Comparison of ENCODE assay signal across 24 cellular contexts in the genomic region with DNA sequence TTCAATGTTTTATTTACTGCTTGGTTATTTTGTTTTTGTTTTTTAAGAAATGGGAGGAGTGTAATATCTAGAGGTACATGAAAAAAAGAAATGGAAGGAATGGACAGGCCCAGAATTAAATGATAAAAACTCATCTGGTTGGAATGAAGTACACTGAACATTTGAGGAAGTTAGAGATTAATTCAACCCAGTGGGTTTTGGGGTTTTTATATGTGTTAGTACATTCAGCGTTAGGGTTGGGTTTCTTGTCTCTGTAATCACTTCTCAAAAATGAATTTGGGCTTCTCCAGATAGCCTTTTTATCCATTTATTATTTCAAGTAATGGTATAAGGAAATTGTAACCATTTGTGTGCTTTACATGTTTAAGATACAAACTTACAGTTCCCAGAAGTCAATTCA. TPM values are rescaled to one million over a fixed set of nuclear protein-coding genes. Genes with fewer than 3 reads are reported as not detected.
DNase-seq lines count a peak whose midpoint lies in the region; ATAC-seq and TF ChIP-seq lines count a peak whose summit lies in the region.
"Had no signal": no experiment of that assay in that cellular context is flagged by ENCODE, and none has a peak within 500 bp of the region (broad histone marks: within the 10 kb centered on the region; RNA-seq: fewer than 3 reads in every experiment).

No MANE protein-coding gene starts in this region.

- no peaks in the 10 kb centered on the region for H3K36me3 ChIP-seq in transverse colon

- peaks cover 42% of the 10 kb centered on the region for H3K4me1 Mint-ChIP-seq in activated T-cell treated with anti-CD3 and anti-CD28 coated beads, Interleukin-2, amount 50 U/mL, for 24 hours (ENCODE audit: low read depth)
- peaks cover 41% of the 10 kb centered on the region for H3K4me1 Mint-ChIP-seq in activated naive CD8-positive, alpha-beta T cell treated with anti-CD3 and anti-CD28 coated beads for 36 hours
- peaks cover 24% of the 10 kb centered on the region for H3K4me1 Mint-ChIP-seq in stimulated activated effector memory CD8-positive, alpha-beta T cell treated with anti-CD3 and anti-CD28 coated beads, Interleukin-12 subunit alpha, Interleukin-12 subunit beta, amount 100 ng/mL, for 72 hours

- no peak overlapping the region for H3K4me3 ChIP-seq in transverse colon
- H3K4me3 ChIP-seq: left lung, upper lobe of left lung had no signal

- H3K9me3 ChIP-seq in transverse colon, result no peaks in the 10 kb centered on the region
- H3K9me3 ChIP-seq: left lung, upper lobe of left lung had no signal

- H3K4me3 Mint-ChIP-seq in activated T-cell treated with anti-CD3 and anti-CD28 coated beads, Interleukin-2, amount 50 U/mL, for 24 hours, result no peak overlapping the region
- H3K4me3 Mint-ChIP-seq in activated naive CD8-positive, alpha-beta T cell treated with anti-CD3 and anti-CD28 coated beads for 36 hours, result no peak overlapping the region
- H3K4me3 Mint-ChIP-seq in stimulated activated effector memory CD8-positive, alpha-beta T cell treated with anti-CD3 and anti-CD28 coated beads, Interleukin-12 subunit alpha, Interleukin-12 subunit beta, amount 100 ng/mL, for 72 hours, result no peak overlapping the region

- H3K9me3 Mint-ChIP-seq in activated T-cell treated with anti-CD3 and anti-CD28 coated beads, Interleukin-2, amount 50 U/mL, for 24 hours, result no peaks in the 10 kb centered on the region
- peaks cover 4% of the 10 kb centered on the region for H3K9me3 Mint-ChIP-seq in activated naive CD8-positive, alpha-beta T cell treated with anti-CD3 and anti-CD28 coated beads for 36 hours
- no peaks in the 10 kb centered on the region for H3K9me3 Mint-ChIP-seq in stimulated activated effector memory CD8-positive, alpha-beta T cell treated with anti-CD3 and anti-CD28 coated beads, Interleukin-12 subunit alpha, Interleukin-12 subunit beta, amount 100 ng/mL, for 72 hours

- peaks cover 39% of the 10 kb centered on the region for H3K36me3 Mint-ChIP-seq in activated T-cell treated with anti-CD3 and anti-CD28 coated beads, Interleukin-2, amount 50 U/mL, for 24 hours (ENCODE audit: low read depth)
- H3K36me3 Mint-ChIP-seq in activated naive CD8-positive, alpha-beta T cell treated with anti-CD3 and anti-CD28 coated beads for 36 hours, result peaks cover 13% of the 10 kb centered on the region
- H3K36me3 Mint-ChIP-seq in stimulated activated effector memory CD8-positive, alpha-beta T cell treated with anti-CD3 and anti-CD28 coated beads, Interleukin-12 subunit alpha, Interleukin-12 subunit beta, amount 100 ng/mL, for 72 hours, result peaks cover 60% of the 10 kb centered on the region

- peak overlapping the region; percentile 74 for H3K27ac Mint-ChIP-seq in activated T-cell treated with anti-CD3 and anti-CD28 coated beads, Interleukin-2, amount 50 U/mL, for 24 hours
- peak overlapping the region; percentile 54 for H3K27ac Mint-ChIP-seq in activated naive CD8-positive, alpha-beta T cell treated with anti-CD3 and anti-CD28 coated beads for 36 hours
- peak overlapping the region; percentile 69 for H3K27ac Mint-ChIP-seq in stimulated activated effector memory CD8-positive, alpha-beta T cell treated with anti-CD3 and anti-CD28 coated beads, Interleukin-12 subunit alpha, Interleukin-12 subunit beta, amount 100 ng/mL, for 72 hours

- no peak for DNase-seq in activated T-cell treated with anti-CD3 and anti-CD28 coated beads, Interleukin-2, amount 50 U/mL, for 24 hours
- DNase-seq in activated T-cell treated with anti-CD3 and anti-CD28 coated beads for 4 hours (no peak), OCI-M1 (lab: John Stamatoyannopoulos, UW) (peak; percentile 67), SKM-1 (lab: John Stamatoyannopoulos, UW; ENCODE audit: unreplicated experiment) (no peak), transverse colon (no peak), DMS79 (lab: John Stamatoyannopoulos, UW) (no peak)
- no peak for DNase-seq in activated naive CD8-positive, alpha-beta T cell treated with anti-CD3 and anti-CD28 coated beads for 36 hours
- DNase-seq in stimulated activated effector memory CD8-positive, alpha-beta T cell treated with anti-CD3 and anti-CD28 coated beads, Interleukin-12 subunit alpha, Interleukin-12 subunit beta, amount 100 ng/mL, for 72 hours (ENCODE audit: low spot score in 2 of 2), result no peak
- DNase-seq: activated CD4-positive, alpha-beta T cell treated with anti-CD3 and anti-CD28 coated beads for 1 hour; activated gamma-delta T cell; aorta; C1 segment of cervical spinal cord; caudate nucleus; DMS 273 treated with DMSO at 0.1 percent for 48 hours; foreskin fibroblast; left lung; NCI-H1436; NCI-H510A; right cardiac atrium; stimulated activated CD4-positive, alpha-beta T cell treated with anti-CD3 and anti-CD28 coated beads, Interleukin-12 subunit alpha, Interleukin-12 subunit beta, amount 100 ng/mL, for 4 hours; stimulated activated CD4-positive, alpha-beta T cell treated with anti-CD3 and anti-CD28 coated beads, Interleukin-4, amount 100 ng/mL, for 4 hours; upper lobe of left lung had no signal

- no peak for ATAC-seq in stimulated activated effector memory CD8-positive, alpha-beta T cell treated with anti-CD3 and anti-CD28 coated beads, Interleukin-12 subunit alpha, Interleukin-12 subunit beta, amount 100 ng/mL, for 72 hours
- ATAC-seq: left lung had no signal

- no peaks in the 10 kb centered on the region for H3K27me3 Mint-ChIP-seq in activated T-cell treated with anti-CD3 and anti-CD28 coated beads, Interleukin-2, amount 50 U/mL, for 24 hours
- H3K27me3 Mint-ChIP-seq in activated naive CD8-positive, alpha-beta T cell treated with anti-CD3 and anti-CD28 coated beads for 36 hours, result no peaks in the 10 kb centered on the region

- H3K27me3 ChIP-seq in transverse colon, result no peaks in the 10 kb centered on the region
- H3K27me3 ChIP-seq: left lung, upper lobe of left lung had no signal

- intact Hi-C loops in transverse colon (cut with DNase I; ENCODE audit: low total_unique reads), result no loop called here

- no peak overlapping the region for H3K27ac ChIP-seq in transverse colon
- H3K27ac ChIP-seq: HL-60, left lung, parathyroid adenoma, upper lobe of left lung had no signal

- no peak for TF ChIP-seq POLR2A in transverse colon (IDR thresholded peaks at IDR 0.05)

- no peak for TF ChIP-seq CTCF in transverse colon (IDR thresholded peaks at IDR 0.05)

- TF ChIP-seq EP300 in transverse colon (IDR thresholded peaks at IDR 0.05; ENCODE audit: low read depth), result no peak

- WGBS in transverse colon (ENCODE audit: low coverage in 1 of 2), 2 donors, result 67 to 100% methylated on average over 1 of the region's 1 CpG

- in situ Hi-C loops in transverse colon (cut with MboI; ENCODE audit: low pct_ligation_motif_present in 1 of 4, low pct_unique_long_range_greater_than_20kb in 1 of 4, low sequenced_read_pairs in 3 of 4), result no loop called here

- no peaks in the 10 kb centered on the region for H3K4me1 ChIP-seq in transverse colon
- H3K4me1 ChIP-seq: left lung had no signal

RNA-seq across cellular contexts. Expression of a gene that starts 19.5 kb away (rescaled TPM):
- 100 to 1,000 TPM; 156 to 158 TPM for total RNA-seq in activated naive CD8-positive, alpha-beta T cell treated with anti-CD3 and anti-CD28 coated beads for 36 hours
- total RNA-seq in transverse colon, result 10 to 100 TPM in 3 of 4 donors, 1 to 10 TPM in 1; 6.4 to 29.2 (median 22.6) TPM

RNA-seq across cellular contexts. Expression of a gene that starts 56.6 kb away (rescaled TPM):
- total RNA-seq in activated naive CD8-positive, alpha-beta T cell treated with anti-CD3 and anti-CD28 coated beads for 36 hours, result 100 to 1,000 TPM; 239 to 245 TPM
- 100 to 1,000 TPM; 180 to 380 (median 224) TPM for total RNA-seq in transverse colon

Comparison
In these comparisons a context has a peak if more than half of its experiments do, and no peak if none do; other contexts are left out.
1. RNA of a gene that starts 19.5 kb away (total RNA-seq): 156 to 158 TPM in activated naive CD8-positive, alpha-beta T cell treated with anti-CD3 and anti-CD28 coated beads for 36 hours; 6.4 to 29.2 TPM in transverse colon; every median in the first group is over 4 times any median in the second.
2. Peak in every context shown above with its lines, with median percentiles within 50 percentile points of each other: H3K27ac Mint-ChIP-seq.